Comparison of ENCODE assay signal across 17 cellular contexts in the genomic region with DNA sequence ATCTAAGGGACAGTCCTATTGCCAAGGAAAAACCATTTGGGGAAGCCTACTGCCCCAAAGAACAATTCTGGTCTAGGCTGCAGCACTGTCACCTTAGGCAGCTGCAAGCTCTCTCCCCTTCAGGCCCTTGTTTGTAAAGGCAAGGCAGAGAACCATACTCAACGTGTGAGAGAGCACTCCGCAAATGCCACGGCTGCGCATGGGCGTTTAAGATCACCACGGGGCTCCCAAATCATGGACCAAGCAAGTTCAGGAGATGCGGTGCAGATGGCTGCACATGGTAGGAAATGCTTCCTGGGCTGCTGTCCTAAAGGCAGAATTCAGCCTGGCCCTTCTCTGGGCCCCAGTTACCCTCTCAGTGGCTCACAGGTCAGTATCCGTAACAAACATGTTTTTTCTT. TPM values are rescaled to one million over a fixed set of nuclear protein-coding genes. Genes with fewer than 3 reads are reported as not detected.
"Had no signal": no experiment of that assay in that cellular context is flagged by ENCODE, and none has a peak within 500 bp of the region (broad histone marks: within the 10 kb centered on the region; RNA-seq: fewer than 3 reads in every experiment).

No MANE protein-coding gene starts in this region.

- H3K27me3 ChIP-seq: foreskin keratinocyte, right atrium auricular region, sigmoid colon, testis, transverse colon had no signal

- H3K9me3 ChIP-seq: right atrium auricular region, sigmoid colon, testis, transverse colon had no signal

- DNase-seq: dermis blood vessel endothelial cell; foreskin keratinocyte; immature natural killer cell; left ventricle myocardium superior; naive thymus-derived CD4-positive, alpha-beta T cell; nephron progenitor cell; sigmoid colon; stimulated activated CD4-positive, alpha-beta T cell treated with anti-CD3 and anti-CD28 coated beads, Interleukin-2, amount 100 ng/mL, for 24 hours; stimulated activated CD4-positive, alpha-beta T cell treated with anti-CD3 and anti-CD28 coated beads, Interleukin-4, amount 100 ng/mL, for 4 hours; stimulated activated naive B cell treated with anti-CD40 and anti-IgM and Interleukin-4, amounts not matched to agents 10 μg/mL and 1 μg/mL and 100 μg/mL, for 72 hours; stimulated activated naive CD8-positive, alpha-beta T cell treated with anti-CD3 and anti-CD28 coated beads, Interleukin-15, amount 100 ng/mL, for 72 hours; testis had no signal

- H3K4me3 ChIP-seq: lung, right atrium auricular region, sigmoid colon, skin epidermis, testis, transverse colon had no signal

- ATAC-seq: foreskin keratinocyte; left ventricle myocardium superior; naive thymus-derived CD4-positive, alpha-beta T cell; stimulated activated naive CD8-positive, alpha-beta T cell treated with anti-CD3 and anti-CD28 coated beads, Interleukin-15, amount 100 ng/mL, for 72 hours had no signal

- H3K27ac ChIP-seq: foreskin keratinocyte, right atrium auricular region, sigmoid colon, skin epidermis, testis had no signal

RNA-seq across cellular contexts. Expression of gene ERFE, which starts 15.5 kb away (rescaled TPM):
- total RNA-seq: left ventricle myocardium superior had no signal
- polyA plus RNA-seq: naive thymus-derived CD4-positive, alpha-beta T cell had no signal

RNA-seq across cellular contexts. Expression of gene KLHL30, which starts 35.8 kb away (rescaled TPM):
- total RNA-seq: dermis blood vessel endothelial cell; foreskin keratinocyte; naive thymus-derived CD4-positive, alpha-beta T cell; pulmonary artery endothelial cell had no signal
- polyA plus RNA-seq: foreskin keratinocyte; immature natural killer cell; naive thymus-derived CD4-positive, alpha-beta T cell had no signal
